Comparison of ENCODE assay signal across 1 cellular context in the genomic region with DNA sequence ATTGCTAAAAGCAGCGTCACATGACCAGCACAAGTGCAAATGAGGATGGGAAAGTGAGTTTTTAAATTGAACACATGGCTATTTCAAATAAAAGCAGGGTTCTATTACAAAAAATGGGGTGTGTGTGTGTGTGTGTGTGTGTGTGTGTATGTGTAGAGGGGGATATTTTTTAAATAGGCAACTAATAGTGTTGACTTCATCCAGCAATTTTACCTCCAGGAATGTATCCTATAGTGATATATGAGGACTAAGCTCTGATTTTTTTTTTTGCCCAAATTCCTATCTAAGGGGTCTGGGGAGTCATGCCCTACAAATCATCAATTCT.
TF ChIP-seq lines count a peak whose summit lies in the region.

No MANE protein-coding gene starts in this region.

TF ChIP-seq in GM23338, 12 proteins besides CTCF, POLR2A, EP300 and RAD21 (continued from another document):
- TF ChIP-seq, protein P1, sequence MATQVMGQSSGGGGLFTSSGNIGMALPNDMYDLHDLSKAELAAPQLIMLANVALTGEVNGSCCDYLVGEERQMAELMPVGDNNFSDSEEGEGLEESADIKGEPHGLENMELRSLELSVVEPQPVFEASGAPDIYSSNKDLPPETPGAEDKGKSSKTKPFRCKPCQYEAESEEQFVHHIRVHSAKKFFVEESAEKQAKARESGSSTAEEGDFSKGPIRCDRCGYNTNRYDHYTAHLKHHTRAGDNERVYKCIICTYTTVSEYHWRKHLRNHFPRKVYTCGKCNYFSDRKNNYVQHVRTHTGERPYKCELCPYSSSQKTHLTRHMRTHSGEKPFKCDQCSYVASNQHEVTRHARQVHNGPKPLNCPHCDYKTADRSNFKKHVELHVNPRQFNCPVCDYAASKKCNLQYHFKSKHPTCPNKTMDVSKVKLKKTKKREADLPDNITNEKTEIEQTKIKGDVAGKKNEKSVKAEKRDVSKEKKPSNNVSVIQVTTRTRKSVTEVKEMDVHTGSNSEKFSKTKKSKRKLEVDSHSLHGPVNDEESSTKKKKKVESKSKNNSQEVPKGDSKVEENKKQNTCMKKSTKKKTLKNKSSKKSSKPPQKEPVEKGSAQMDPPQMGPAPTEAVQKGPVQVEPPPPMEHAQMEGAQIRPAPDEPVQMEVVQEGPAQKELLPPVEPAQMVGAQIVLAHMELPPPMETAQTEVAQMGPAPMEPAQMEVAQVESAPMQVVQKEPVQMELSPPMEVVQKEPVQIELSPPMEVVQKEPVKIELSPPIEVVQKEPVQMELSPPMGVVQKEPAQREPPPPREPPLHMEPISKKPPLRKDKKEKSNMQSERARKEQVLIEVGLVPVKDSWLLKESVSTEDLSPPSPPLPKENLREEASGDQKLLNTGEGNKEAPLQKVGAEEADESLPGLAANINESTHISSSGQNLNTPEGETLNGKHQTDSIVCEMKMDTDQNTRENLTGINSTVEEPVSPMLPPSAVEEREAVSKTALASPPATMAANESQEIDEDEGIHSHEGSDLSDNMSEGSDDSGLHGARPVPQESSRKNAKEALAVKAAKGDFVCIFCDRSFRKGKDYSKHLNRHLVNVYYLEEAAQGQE (IDR thresholded peaks at IDR 0.05; ENCODE audit: unreplicated experiment) = no peak
- no peak for TF ChIP-seq CREB1 (CRISPR knock-in tag; IDR thresholded peaks at IDR 0.05; ENCODE audit: low read depth)
